21 cellular contexts compared by ENCODE assay signal in the genomic region with DNA sequence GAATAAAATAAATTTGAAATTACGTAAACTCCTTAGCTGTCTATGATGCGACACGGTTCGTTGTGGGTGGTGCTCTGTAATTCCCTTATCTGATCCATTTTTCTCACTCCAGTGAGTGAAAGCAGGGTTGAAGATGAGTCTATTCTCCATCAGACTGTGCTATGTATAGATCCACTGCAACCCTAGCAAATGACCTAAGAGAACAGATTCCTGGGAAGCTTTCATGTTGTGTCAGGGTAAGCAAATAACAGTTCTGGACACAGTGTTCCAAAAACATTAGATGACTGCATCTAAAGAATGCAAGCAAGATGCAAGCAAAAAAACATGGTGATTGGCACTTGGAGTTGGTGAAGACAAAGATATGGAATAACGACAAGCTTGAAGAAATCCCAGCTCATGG.
A peak's percentile ranks its signal among the peaks of the same experiment; 100 is the strongest.
DNase-seq lines count a peak whose midpoint lies in the region; ATAC-seq and TF ChIP-seq lines count a peak whose summit lies in the region.
"Had no signal": no experiment of that assay in that cellular context is flagged by ENCODE, and none has a peak within 500 bp of the region (broad histone marks: within the 10 kb centered on the region; RNA-seq: fewer than 3 reads in every experiment).

No MANE protein-coding gene starts in this region.

- H3F3A ChIP-seq in GM23248 (ENCODE audit: insufficient read depth), result 0 out of 2 replicates have a peak, but pooled peaks cover 3% of the 10 kb centered on the region

- intact Hi-C loops in psoas muscle (cut with DNase I), result no loop called here

- WGBS in GM23248 (ENCODE audit: low coverage in 1 of 2, low lambda C conversion rate in 2 of 2, missing lambda C conversion rate in 2 of 2), 2 experiments, result 76 to 81% methylated on average over 5 of the region's 5 CpGs
- 59 to 76% (median 60%) methylated on average over 5 of the region's 5 CpGs for WGBS in psoas muscle, 3 donors

- H3K79me2 ChIP-seq in GM23248 (ENCODE audit: insufficient read depth), result no peaks in the 10 kb centered on the region

- DNase-seq in GM23248, result peak; percentile 62
- peak; percentile 84 to 98 for DNase-seq in cardiac fibroblast (ENCODE audit: low read depth in 2 of 2)
- peak; percentile 94 for DNase-seq in foreskin fibroblast
- DNase-seq in psoas muscle, result no peak
- DNase-seq in WTC11 (ENCODE audit: low spot score), result no peak
- no peak for DNase-seq in type B pancreatic cell (ENCODE audit: extremely low spot score, unreplicated experiment)
- DNase-seq in mesothelial cell of epicardium (ENCODE audit: low spot score in 2 of 2, unreplicated experiment in 2 of 2), result no peak
- no peak for DNase-seq in activated naive CD4-positive, alpha-beta T cell (lab: John Stamatoyannopoulos, UW)
- DNase-seq: activated CD4-positive, alpha-beta T cell treated with anti-CD3 and anti-CD28 coated beads, Interleukin-2, amount 50 U/mL, for 4 hours; KBM-7; NCI-H2029; NCI-H510A; nucleus accumbens; sigmoid colon; stimulated activated CD4-positive, alpha-beta T cell treated with anti-CD3 and anti-CD28 coated beads, Interleukin-2, amount 100 ng/mL, for 48 hours had no signal

- in situ Hi-C loops in GM23248 (cut with MboI), result no loop called here

- H3K27ac Mint-ChIP-seq in WTC11 (no peak overlapping the region), type B pancreatic cell (no peak overlapping the region), mesothelial cell of epicardium (no peak overlapping the region)
- H3K27ac Mint-ChIP-seq: activated naive CD4-positive, alpha-beta T cell treated with anti-CD3 and anti-CD28 coated beads, Interleukin-2, amount 50 U/mL, for 72 hours had no signal

- H3K9me3 ChIP-seq in GM23248 (ENCODE audit: low read depth) (no peaks in the 10 kb centered on the region), psoas muscle (no peaks in the 10 kb centered on the region)
- H3K9me3 ChIP-seq: esophagus muscularis mucosa, HAP-1, sigmoid colon, vagina had no signal

- H3K27ac ChIP-seq in GM23248, result no peak overlapping the region
- H3K27ac ChIP-seq in psoas muscle, result no peak overlapping the region
- H3K27ac ChIP-seq: cardiac muscle cell, esophagus muscularis mucosa, RWPE1, sigmoid colon, vagina had no signal

- no peaks in the 10 kb centered on the region for H3K4me1 Mint-ChIP-seq in WTC11
- peaks cover 9% of the 10 kb centered on the region for H3K4me1 Mint-ChIP-seq in type B pancreatic cell (ENCODE audit: unreplicated experiment)
- H3K4me1 Mint-ChIP-seq in mesothelial cell of epicardium, result peaks cover 2% of the 10 kb centered on the region

- H3K4me1 ChIP-seq in GM23248 (ENCODE audit: insufficient read depth) (peaks cover 9% of the 10 kb centered on the region; the same call in 1 of the 2 replicates), psoas muscle (no peaks in the 10 kb centered on the region)
- H3K4me1 ChIP-seq: HAP-1, sigmoid colon had no signal

- no peaks in the 10 kb centered on the region for H3K9me2 ChIP-seq in GM23248 (ENCODE audit: insufficient read depth)

- H4K20me1 ChIP-seq in GM23248 (ENCODE audit: insufficient read depth), result no peaks in the 10 kb centered on the region

- no peak overlapping the region for H3K4me3 ChIP-seq in GM23248
- H3K4me3 ChIP-seq in cardiac fibroblast (replicated peaks in 1 of 2; ENCODE audit: low read depth in 2 of 2, low read length in 2 of 2), result no peak overlapping the region
- no peak overlapping the region for H3K4me3 ChIP-seq in foreskin fibroblast (ENCODE audit: low read depth in 1 of 2, low read length in 2 of 2)
- no peak overlapping the region for H3K4me3 ChIP-seq in psoas muscle
- H3K4me3 ChIP-seq: cardiac muscle cell, esophagus muscularis mucosa, HAP-1, sigmoid colon, vagina had no signal

- TF ChIP-seq CTCF in cardiac fibroblast (IDR thresholded peaks at IDR 0.05; ENCODE audit: low read depth, low read length) (no peak), foreskin fibroblast (IDR thresholded peaks at IDR 0.05; ENCODE audit: low read depth, low read length) (no peak), psoas muscle (IDR thresholded peaks at IDR 0.05) (no peak), WTC11 (IDR thresholded peaks at IDR 0.05) (no peak), type B pancreatic cell (conservative IDR thresholded peaks at IDR 0.05) (no peak), mesothelial cell of epicardium (IDR thresholded peaks at IDR 0.05; ENCODE audit: unreplicated experiment) (no peak)

- no peak overlapping the region for H3K4me2 ChIP-seq in GM23248 (ENCODE audit: unreplicated experiment)

- no peak overlapping the region for H2AFZ ChIP-seq in GM23248

- ATAC-seq in psoas muscle (peak; percentile 72 to 98 (median 98)), WTC11 (no peak)
- ATAC-seq: activated naive CD4-positive, alpha-beta T cell treated with anti-CD3 and anti-CD28 coated beads, Interleukin-2, amount 50 U/mL, for 72 hours had no signal

- CTCF ChIA-PET in WTC11 (lab: Charles Lee), result interaction anchor here (0.9 kb wide), 1 partner anchor 11 kb away, joined by 3 read pairs; no protein-coding TSS in a partner anchor

- no peaks in the 10 kb centered on the region for H3K36me3 ChIP-seq in GM23248 (ENCODE audit: low read depth)
- no peaks in the 10 kb centered on the region for H3K36me3 ChIP-seq in psoas muscle (ENCODE audit: insufficient read depth in 1 of 2, low read depth in 1 of 2)
- H3K36me3 ChIP-seq: cardiac muscle cell, esophagus muscularis mucosa, HAP-1, sigmoid colon, vagina had no signal

- H3K27me3 Mint-ChIP-seq in WTC11 (ENCODE audit: low read depth) (no peaks in the 10 kb centered on the region), type B pancreatic cell (no peaks in the 10 kb centered on the region), mesothelial cell of epicardium (ENCODE audit: low read depth) (peaks cover 34% of the 10 kb centered on the region)

- H3K36me3 Mint-ChIP-seq in WTC11 (no peaks in the 10 kb centered on the region), type B pancreatic cell (no peaks in the 10 kb centered on the region), mesothelial cell of epicardium (no peaks in the 10 kb centered on the region)
- H3K36me3 Mint-ChIP-seq: activated naive CD4-positive, alpha-beta T cell treated with anti-CD3 and anti-CD28 coated beads, Interleukin-2, amount 50 U/mL, for 72 hours had no signal

- no peak overlapping the region for H3K9ac ChIP-seq in GM23248

- POLR2A ChIA-PET in WTC11 (lab: Charles Lee), result no interaction called here

- H3K27me3 ChIP-seq in GM23248 (replicated peaks; ENCODE audit: insufficient read depth) (no peaks in the 10 kb centered on the region), psoas muscle (ENCODE audit: insufficient read depth in 3 of 3, low read length in 2 of 3) (no peaks in the 10 kb centered on the region)
- H3K27me3 ChIP-seq: cardiac muscle cell, esophagus muscularis mucosa, sigmoid colon, vagina had no signal

- H3K4me3 Mint-ChIP-seq in WTC11 (no peak overlapping the region), type B pancreatic cell (no peak overlapping the region), mesothelial cell of epicardium (no peak overlapping the region)

- H3K9me3 Mint-ChIP-seq in WTC11 (no peaks in the 10 kb centered on the region), type B pancreatic cell (no peaks in the 10 kb centered on the region), mesothelial cell of epicardium (no peaks in the 10 kb centered on the region)
- H3K9me3 Mint-ChIP-seq: activated naive CD4-positive, alpha-beta T cell treated with anti-CD3 and anti-CD28 coated beads, Interleukin-2, amount 50 U/mL, for 72 hours had no signal

TF ChIP-seq in WTC11, 78 proteins besides CTCF, POLR2A, EP300 and RAD21 (continues in another document):
- no peak for TF ChIP-seq CBFB (CRISPR knock-in tag; IDR thresholded peaks at IDR 0.05; ENCODE audit: low read depth)
- TF ChIP-seq, protein P1, sequence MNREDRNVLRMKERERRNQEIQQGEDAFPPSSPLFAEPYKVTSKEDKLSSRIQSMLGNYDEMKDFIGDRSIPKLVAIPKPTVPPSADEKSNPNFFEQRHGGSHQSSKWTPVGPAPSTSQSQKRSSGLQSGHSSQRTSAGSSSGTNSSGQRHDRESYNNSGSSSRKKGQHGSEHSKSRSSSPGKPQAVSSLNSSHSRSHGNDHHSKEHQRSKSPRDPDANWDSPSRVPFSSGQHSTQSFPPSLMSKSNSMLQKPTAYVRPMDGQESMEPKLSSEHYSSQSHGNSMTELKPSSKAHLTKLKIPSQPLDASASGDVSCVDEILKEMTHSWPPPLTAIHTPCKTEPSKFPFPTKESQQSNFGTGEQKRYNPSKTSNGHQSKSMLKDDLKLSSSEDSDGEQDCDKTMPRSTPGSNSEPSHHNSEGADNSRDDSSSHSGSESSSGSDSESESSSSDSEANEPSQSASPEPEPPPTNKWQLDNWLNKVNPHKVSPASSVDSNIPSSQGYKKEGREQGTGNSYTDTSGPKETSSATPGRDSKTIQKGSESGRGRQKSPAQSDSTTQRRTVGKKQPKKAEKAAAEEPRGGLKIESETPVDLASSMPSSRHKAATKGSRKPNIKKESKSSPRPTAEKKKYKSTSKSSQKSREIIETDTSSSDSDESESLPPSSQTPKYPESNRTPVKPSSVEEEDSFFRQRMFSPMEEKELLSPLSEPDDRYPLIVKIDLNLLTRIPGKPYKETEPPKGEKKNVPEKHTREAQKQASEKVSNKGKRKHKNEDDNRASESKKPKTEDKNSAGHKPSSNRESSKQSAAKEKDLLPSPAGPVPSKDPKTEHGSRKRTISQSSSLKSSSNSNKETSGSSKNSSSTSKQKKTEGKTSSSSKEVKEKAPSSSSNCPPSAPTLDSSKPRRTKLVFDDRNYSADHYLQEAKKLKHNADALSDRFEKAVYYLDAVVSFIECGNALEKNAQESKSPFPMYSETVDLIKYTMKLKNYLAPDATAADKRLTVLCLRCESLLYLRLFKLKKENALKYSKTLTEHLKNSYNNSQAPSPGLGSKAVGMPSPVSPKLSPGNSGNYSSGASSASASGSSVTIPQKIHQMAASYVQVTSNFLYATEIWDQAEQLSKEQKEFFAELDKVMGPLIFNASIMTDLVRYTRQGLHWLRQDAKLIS (CRISPR knock-in tag; IDR thresholded peaks at IDR 0.05; ENCODE audit: borderline replicate concordance), result no peak
- no peak for TF ChIP-seq MXD4 (CRISPR knock-in tag; IDR thresholded peaks at IDR 0.05; ENCODE audit: borderline replicate concordance)
- TF ChIP-seq, protein P2, sequence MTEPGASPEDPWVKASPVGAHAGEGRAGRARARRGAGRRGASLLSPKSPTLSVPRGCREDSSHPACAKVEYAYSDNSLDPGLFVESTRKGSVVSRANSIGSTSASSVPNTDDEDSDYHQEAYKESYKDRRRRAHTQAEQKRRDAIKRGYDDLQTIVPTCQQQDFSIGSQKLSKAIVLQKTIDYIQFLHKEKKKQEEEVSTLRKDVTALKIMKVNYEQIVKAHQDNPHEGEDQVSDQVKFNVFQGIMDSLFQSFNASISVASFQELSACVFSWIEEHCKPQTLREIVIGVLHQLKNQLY (CRISPR knock-in tag; IDR thresholded peaks at IDR 0.05), result no peak
- no peak for TF ChIP-seq SMAD3 (CRISPR knock-in tag; IDR thresholded peaks at IDR 0.05; ENCODE audit: borderline replicate concordance)

Comparison
In these comparisons a context has a peak if more than half of its experiments do, and no peak if none do; other contexts are left out.
1. DNase-seq: peak in GM23248 (single experiment), cardiac fibroblast (2 of 2) and foreskin fibroblast (2 of 2); none in psoas muscle (0 of 2), WTC11 (single experiment), type B pancreatic cell (single experiment), mesothelial cell of epicardium (0 of 2) and activated naive CD4-positive, alpha-beta T cell (0 of 4).